Comparison of ENCODE assay signal across 34 cellular contexts in the genomic region with DNA sequence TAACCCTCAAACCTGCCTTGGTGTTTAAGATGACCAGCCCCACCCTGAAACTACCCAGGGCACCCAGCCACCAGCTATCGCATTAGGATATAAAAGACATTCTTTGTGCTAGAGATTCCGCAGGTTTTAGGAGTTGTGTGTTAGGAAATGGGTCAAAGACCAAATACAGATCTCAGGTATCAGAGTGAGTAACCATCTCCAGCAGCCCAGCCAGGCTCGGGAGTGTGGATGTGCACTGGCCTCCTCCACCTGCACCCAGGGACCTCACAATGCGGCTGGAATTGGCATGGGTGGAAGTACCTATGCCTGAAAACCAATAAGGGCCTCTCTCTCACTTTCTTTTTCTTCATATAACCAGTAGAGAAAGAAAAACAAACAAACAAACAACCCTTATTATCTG.
"Had no signal": no experiment of that assay in that cellular context is flagged by ENCODE, and none has a peak within 500 bp of the region (broad histone marks: within the 10 kb centered on the region; RNA-seq: fewer than 3 reads in every experiment).

No MANE protein-coding gene starts in this region.

- H3K36me3 ChIP-seq: adrenal gland, brain microvascular endothelial cell, breast epithelium had no signal

- DNase-seq: activated B cell treated with CpG ODN at 0.5 μM for 24 hours; activated CD4-positive, alpha-beta memory T cell treated with anti-CD3 and anti-CD28 coated beads for 36 hours; activated CD4-positive, alpha-beta T cell treated with anti-CD3 and anti-CD28 coated beads for 4 hours; activated CD4-positive, alpha-beta T cell treated with anti-CD3 and anti-CD28 coated beads, Interleukin-2, amount 10 ng/mL, durations not matched to agents 24 days and 14 days; activated CD4-positive, alpha-beta T cell treated with anti-CD3 and anti-CD28 coated beads, Interleukin-2, amount 50 U/mL, for 1 hour; activated CD4-positive, alpha-beta T cell treated with anti-CD3 and anti-CD28 coated beads, Interleukin-2, amount 50 U/mL, for 4 hours; activated CD4-positive, CD25-positive, alpha-beta regulatory T cell treated with anti-CD3 and anti-CD28 coated beads, Interleukin-2, amount 50 U/mL, for 72 hours; activated CD8-positive, alpha-beta memory T cell treated with anti-CD3 and anti-CD28 coated beads, Interleukin-2, amount 50 U/mL, for 4 hours; activated CD8-positive, alpha-beta T cell treated with anti-CD3 and anti-CD28 coated beads for 36 hours; activated effector memory CD4-positive, alpha-beta T cell treated with anti-CD3 and anti-CD28 coated beads, Interleukin-2, amount 50 U/mL, for 16 hours; activated gamma-delta T cell treated with Interleukin-2 at 50 U/mL for 16 hours; activated naive CD4-positive, alpha-beta T cell; activated naive CD4-positive, alpha-beta T cell treated with anti-CD3 and anti-CD28 coated beads for 36 hours; activated naive CD4-positive, alpha-beta T cell treated with anti-CD3 and anti-CD28 coated beads, Interleukin-2, amount 50 U/mL, for 16 hours; activated naive CD8-positive, alpha-beta T cell treated with anti-CD3 and anti-CD28 coated beads for 36 hours; activated T-cell treated with anti-CD3 and anti-CD28 coated beads for 4 hours; activated T-cell treated with anti-CD3 and anti-CD28 coated beads, Interleukin-2, amount 50 U/mL, for 1 hour; activated T-cell treated with anti-CD3 and anti-CD28 coated beads, Interleukin-2, amount 50 U/mL, for 4 hours; activated T-cell treated with anti-CD3 and anti-CD28 coated beads, Interleukin-2, amount 50 U/mL, for 72 hours; adrenal gland; amniotic stem cell; aorta; body of pancreas; brain microvascular endothelial cell; central memory CD4-positive, alpha-beta T cell; T-helper 1 cell; T-helper 2 cell; T-helper 9 cell had no signal

- H3K27ac ChIP-seq: adrenal gland, body of pancreas, brain microvascular endothelial cell, breast epithelium, VCaP had no signal

- H3K4me3 ChIP-seq: adrenal gland, body of pancreas, breast epithelium had no signal

- H3K27me3 ChIP-seq: adrenal gland, body of pancreas, brain microvascular endothelial cell, breast epithelium had no signal

- H3K4me1 ChIP-seq: adrenal gland, body of pancreas, breast epithelium had no signal

- H3K9me3 ChIP-seq: adrenal gland had no signal

- FAIRE-seq: astrocyte, TTC549 had no signal

- ATAC-seq: activated CD8-positive, alpha-beta T cell treated with anti-CD3 and anti-CD28 coated beads for 36 hours; activated naive CD4-positive, alpha-beta T cell treated with anti-CD3 and anti-CD28 coated beads, Interleukin-2, amount 50 U/mL, for 72 hours; activated T-cell treated with anti-CD3 and anti-CD28 coated beads, Interleukin-2, amount 50 U/mL, for 4 hours; activated T-cell treated with anti-CD3 and anti-CD28 coated beads, Interleukin-2, amount 50 U/mL, for 72 hours; activated T-helper 17 cell treated with anti-CD3 and anti-CD28 coated beads, Interleukin-2, amount 50 U/mL, for 72 hours; body of pancreas had no signal
